24 cellular contexts compared by ENCODE assay signal in the genomic region with DNA sequence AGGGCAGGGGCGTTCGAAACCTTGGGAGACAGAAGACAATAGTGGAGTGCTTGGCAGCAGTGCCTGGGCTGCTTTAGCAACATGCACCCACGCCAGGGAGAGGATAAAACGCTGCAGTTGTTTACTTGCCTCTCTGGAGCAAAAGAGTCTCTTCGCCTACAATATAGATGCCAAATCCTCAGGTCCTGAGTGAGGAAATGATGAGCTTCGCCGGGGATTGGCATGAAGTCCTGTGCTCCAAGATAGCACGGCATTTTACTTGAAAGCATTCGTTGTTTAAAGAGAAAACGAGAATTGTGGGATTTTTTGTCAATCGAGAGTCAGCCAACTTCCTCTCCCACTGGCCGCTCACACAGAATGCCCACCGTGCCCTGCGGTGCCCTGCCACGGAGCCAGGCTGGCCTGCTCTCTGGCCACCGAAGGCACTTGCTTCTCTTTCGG.
DNase-seq lines count a peak whose midpoint lies in the region; ATAC-seq, FAIRE-seq and TF ChIP-seq lines count a peak whose summit lies in the region.
"Had no signal": no experiment of that assay in that cellular context is flagged by ENCODE, and none has a peak within 500 bp of the region (broad histone marks: within the 10 kb centered on the region; RNA-seq: fewer than 3 reads in every experiment).

No MANE protein-coding gene starts in this region.

- no peaks in the 10 kb centered on the region for H3K79me2 ChIP-seq in astrocyte (ENCODE audit: insufficient read depth, low read length)

- DNase-seq in NCI-H1105 (lab: John Stamatoyannopoulos, UW) (peak; percentile 3), astrocyte (ENCODE audit: low read depth) (no peak), hippocampal formation (lab: John Stamatoyannopoulos, UW) (peak; percentile 42 to 54), posterior cingulate gyrus (peak; percentile 32 to 89 (median 47)), T-helper 1 cell (no peak), adrenal gland (no peak)
- DNase-seq in stimulated activated effector memory CD8-positive, alpha-beta T cell treated with anti-CD3 and anti-CD28 coated beads, Interleukin-12 subunit alpha, Interleukin-12 subunit beta, amount 100 ng/mL, for 72 hours (ENCODE audit: low spot score in 2 of 2), result no peak
- DNase-seq: activated CD4-positive, alpha-beta T cell treated with anti-CD3 and anti-CD28 coated beads for 1 hour; activated CD8-positive, alpha-beta T cell treated with anti-CD3 and anti-CD28 coated beads for 36 hours; activated effector memory CD4-positive, alpha-beta T cell treated with anti-CD3 and anti-CD28 coated beads, Interleukin-2, amount 50 U/mL, for 16 hours; activated naive CD8-positive, alpha-beta T cell treated with anti-CD3 and anti-CD28 coated beads, Interleukin-2, amount 10 ng/mL, durations not matched to agents 7 days and 5 days; brain microvascular endothelial cell; CD4-positive, CD25-positive, alpha-beta regulatory T cell; cortex of kidney; left cardiac atrium; mesenchymal stem cell; SJCRH30; stimulated activated CD4-positive, alpha-beta T cell treated with anti-CD3 and anti-CD28 coated beads, Interleukin-12 subunit alpha, Interleukin-12 subunit beta, amount 100 ng/mL, for 4 hours; stimulated activated CD4-positive, alpha-beta T cell treated with anti-CD3 and anti-CD28 coated beads, Interleukin-4, amount 100 ng/mL, for 24 hours; stimulated activated naive CD4-positive, alpha-beta T cell; T-cell had no signal

- TF ChIP-seq CTCF in astrocyte (IDR thresholded peaks at IDR 0.05; ENCODE audit: insufficient read depth, low read depth, low read length) (no peak), adrenal gland (IDR thresholded peaks at IDR 0.05) (no peak)

- H3K36me3 Mint-ChIP-seq in astrocyte (ENCODE audit: low read depth, unreplicated experiment), result no peaks in the 10 kb centered on the region
- no peaks in the 10 kb centered on the region for H3K36me3 Mint-ChIP-seq in stimulated activated effector memory CD8-positive, alpha-beta T cell treated with anti-CD3 and anti-CD28 coated beads, Interleukin-12 subunit alpha, Interleukin-12 subunit beta, amount 100 ng/mL, for 72 hours
- H3K36me3 Mint-ChIP-seq: activated naive CD8-positive, alpha-beta T cell treated with anti-CD3 and anti-CD28 coated beads, Interleukin-2, amount 10 ng/mL, durations not matched to agents 7 days and 5 days; CD4-positive, CD25-positive, alpha-beta regulatory T cell; T-cell had no signal

- H3K27ac Mint-ChIP-seq in astrocyte (ENCODE audit: unreplicated experiment), result no peak overlapping the region
- no peak overlapping the region for H3K27ac Mint-ChIP-seq in stimulated activated effector memory CD8-positive, alpha-beta T cell treated with anti-CD3 and anti-CD28 coated beads, Interleukin-12 subunit alpha, Interleukin-12 subunit beta, amount 100 ng/mL, for 72 hours
- H3K27ac Mint-ChIP-seq: activated CD8-positive, alpha-beta T cell treated with anti-CD3 and anti-CD28 coated beads for 36 hours; activated naive CD8-positive, alpha-beta T cell treated with anti-CD3 and anti-CD28 coated beads, Interleukin-2, amount 10 ng/mL, durations not matched to agents 7 days and 5 days; CD4-positive, CD25-positive, alpha-beta regulatory T cell; T-cell had no signal

- H3K36me3 ChIP-seq in astrocyte (ENCODE audit: insufficient read depth, low read length), result no peaks in the 10 kb centered on the region
- no peaks in the 10 kb centered on the region for H3K36me3 ChIP-seq in adrenal gland (replicated peaks in 1 of 2)
- H3K36me3 ChIP-seq: brain microvascular endothelial cell, SJCRH30, vagina had no signal

- H3K27ac ChIP-seq in astrocyte (ENCODE audit: low read depth, low read length), result no peak overlapping the region
- H3K27ac ChIP-seq in adrenal gland, result no peak overlapping the region
- H3K27ac ChIP-seq: brain microvascular endothelial cell, SJCRH30, vagina had no signal

- H3K4me1 ChIP-seq in astrocyte (ENCODE audit: insufficient read depth, low read length) (peaks cover 13% of the 10 kb centered on the region), adrenal gland (replicated peaks in 1 of 2) (no peaks in the 10 kb centered on the region)
- H3K4me1 ChIP-seq: SJCRH30 had no signal

- H3K4me1 Mint-ChIP-seq in astrocyte (ENCODE audit: low read depth, unreplicated experiment), result peaks cover 7% of the 10 kb centered on the region
- no peaks in the 10 kb centered on the region for H3K4me1 Mint-ChIP-seq in stimulated activated effector memory CD8-positive, alpha-beta T cell treated with anti-CD3 and anti-CD28 coated beads, Interleukin-12 subunit alpha, Interleukin-12 subunit beta, amount 100 ng/mL, for 72 hours
- H3K4me1 Mint-ChIP-seq: activated naive CD8-positive, alpha-beta T cell treated with anti-CD3 and anti-CD28 coated beads, Interleukin-2, amount 10 ng/mL, durations not matched to agents 7 days and 5 days; CD4-positive, CD25-positive, alpha-beta regulatory T cell; T-cell had no signal

- H3K27me3 Mint-ChIP-seq in astrocyte (ENCODE audit: low read depth, unreplicated experiment), result peaks cover 8% of the 10 kb centered on the region
- H3K27me3 Mint-ChIP-seq: activated CD8-positive, alpha-beta T cell treated with anti-CD3 and anti-CD28 coated beads for 36 hours; CD4-positive, CD25-positive, alpha-beta regulatory T cell had no signal

- no peak overlapping the region for H3K9ac ChIP-seq in astrocyte (ENCODE audit: low read length)

- H3K4me3 ChIP-seq in astrocyte (ENCODE audit: insufficient read depth, low read depth, low read length) (peak overlapping the region; percentile 23), adrenal gland (no peak overlapping the region)
- H3K4me3 ChIP-seq: SJCRH30, vagina had no signal

- no peaks in the 10 kb centered on the region for H3K9me3 Mint-ChIP-seq in astrocyte (ENCODE audit: unreplicated experiment)
- peaks cover 2% of the 10 kb centered on the region for H3K9me3 Mint-ChIP-seq in stimulated activated effector memory CD8-positive, alpha-beta T cell treated with anti-CD3 and anti-CD28 coated beads, Interleukin-12 subunit alpha, Interleukin-12 subunit beta, amount 100 ng/mL, for 72 hours
- H3K9me3 Mint-ChIP-seq: activated CD8-positive, alpha-beta T cell treated with anti-CD3 and anti-CD28 coated beads for 36 hours; activated naive CD8-positive, alpha-beta T cell treated with anti-CD3 and anti-CD28 coated beads, Interleukin-2, amount 10 ng/mL, durations not matched to agents 7 days and 5 days; CD4-positive, CD25-positive, alpha-beta regulatory T cell; T-cell had no signal

- H3K27me3 ChIP-seq in astrocyte (ENCODE audit: insufficient read depth, low read length), result peaks cover 11% of the 10 kb centered on the region
- no peaks in the 10 kb centered on the region for H3K27me3 ChIP-seq in adrenal gland
- H3K27me3 ChIP-seq: brain microvascular endothelial cell, SJCRH30, vagina had no signal

- FAIRE-seq in astrocyte (lab: Jason Lieb, UNC), result no peak
- FAIRE-seq: GM19239, TTC549 had no signal

- intact Hi-C loops in posterior cingulate gyrus (cut with DNase I) (loop anchor here (5.0 to 10.0 kb wide), 3 partner anchors 44 to 151 kb away; a partner anchor contains a TSS), adrenal gland (cut with DNase I) (no loop called here)

- no peak for TF ChIP-seq POLR2A in adrenal gland (IDR thresholded peaks at IDR 0.05)

- no peak overlapping the region for H3K4me3 Mint-ChIP-seq in astrocyte (ENCODE audit: unreplicated experiment)
- no peak overlapping the region for H3K4me3 Mint-ChIP-seq in stimulated activated effector memory CD8-positive, alpha-beta T cell treated with anti-CD3 and anti-CD28 coated beads, Interleukin-12 subunit alpha, Interleukin-12 subunit beta, amount 100 ng/mL, for 72 hours
- H3K4me3 Mint-ChIP-seq: activated CD8-positive, alpha-beta T cell treated with anti-CD3 and anti-CD28 coated beads for 36 hours; activated naive CD8-positive, alpha-beta T cell treated with anti-CD3 and anti-CD28 coated beads, Interleukin-2, amount 10 ng/mL, durations not matched to agents 7 days and 5 days; CD4-positive, CD25-positive, alpha-beta regulatory T cell; T-cell had no signal

- no peak for ATAC-seq in stimulated activated effector memory CD8-positive, alpha-beta T cell treated with anti-CD3 and anti-CD28 coated beads, Interleukin-12 subunit alpha, Interleukin-12 subunit beta, amount 100 ng/mL, for 72 hours
- ATAC-seq: activated CD8-positive, alpha-beta T cell treated with anti-CD3 and anti-CD28 coated beads for 36 hours; left cardiac atrium; T-cell had no signal

- peak overlapping the region; percentile 55 for H2AFZ ChIP-seq in astrocyte (ENCODE audit: low read depth, low read length)

- no peaks in the 10 kb centered on the region for H3K9me3 ChIP-seq in astrocyte (ENCODE audit: insufficient read depth, low read depth, low read length)
- H3K9me3 ChIP-seq in adrenal gland (replicated peaks in 1 of 3), result no peaks in the 10 kb centered on the region
- H3K9me3 ChIP-seq: SJCRH30, vagina had no signal

- no peaks in the 10 kb centered on the region for H4K20me1 ChIP-seq in astrocyte (ENCODE audit: insufficient read depth, low read length)

- peak overlapping the region; percentile 69 for H3K4me2 ChIP-seq in astrocyte (ENCODE audit: low read length)

- WGBS in adrenal gland, 4 donors, result 68 to 79% (median 77%) methylated on average over 17 of the region's 17 CpGs

Comparison
In these comparisons a context has a peak if more than half of its experiments do, and no peak if none do; other contexts are left out.
1. DNase-seq: peak in NCI-H1105 (single experiment), hippocampal formation (2 of 2) and posterior cingulate gyrus (10 of 10); none in astrocyte (single experiment), T-helper 1 cell (0 of 5), stimulated activated effector memory CD8-positive, alpha-beta T cell treated with anti-CD3 and anti-CD28 coated beads, Interleukin-12 subunit alpha, Interleukin-12 subunit beta, amount 100 ng/mL, for 72 hours (0 of 2) and adrenal gland (0 of 7).